In genomic region chr14:67514650-67515385, GRCh38 we compare ENCODE assay signal across 8 cellular contexts. TPM values are rescaled to one million over a fixed set of nuclear protein-coding genes. Genes with fewer than 3 reads are reported as not detected.
DNase-seq lines count a peak whose midpoint lies in the region; FAIRE-seq and TF ChIP-seq lines count a peak whose summit lies in the region.

No MANE protein-coding gene starts in this region.

- 2 to 3% methylated on average over 75 of the region's 75 CpGs for WGBS in ectodermal cell, 2 experiments

- no peak overlapping the region for H3K27ac ChIP-seq in ectodermal cell (ENCODE audit: insufficient read depth, low read depth, low read length, poor library complexity, severe bottlenecking)

- H3K9me3 ChIP-seq in ectodermal cell (ENCODE audit: control insufficient read depth, low read length), result no peaks in the 10 kb centered on the region

- TF ChIP-seq CTCF in AG10803 (conservative IDR thresholded peaks at IDR 0.05; ENCODE audit: low read length), result no peak

- peaks cover 78% of the 10 kb centered on the region for H3K27me3 ChIP-seq in ectodermal cell (ENCODE audit: control insufficient read depth, insufficient read depth, low read length, poor library complexity, severe bottlenecking)

- DNase-seq in AG10803 (ENCODE audit: low read depth) (peak; percentile 33), GM19239 (ENCODE audit: insufficient read length, low spot score) (peak; percentile 78), LoVo (ENCODE audit: low spot score) (peak; percentile 42), lung microvascular endothelial cell (ENCODE audit: low read depth in 2 of 2) (peak; percentile 47 to 57), NCI-H446 (lab: John Stamatoyannopoulos, UW) (no peak)
- peak; percentile 17 for DNase-seq in activated CD4-positive, alpha-beta T cell treated with anti-CD3 and anti-CD28 coated beads, Interleukin-2, amount 50 U/mL, for 1 hour
- peak; percentile 44 for DNase-seq in stimulated activated naive CD4-positive, alpha-beta T cell treated with Interleukin-2 at 50 U/mL for 16 hours (lab: John Stamatoyannopoulos, UW)

- H3K4me3 ChIP-seq in AG10803 (ENCODE audit: low read length) (peak overlapping the region; percentile 67), ectodermal cell (ENCODE audit: insufficient read depth, low read depth, low read length) (peak overlapping the region; percentile 40)

- no peaks in the 10 kb centered on the region for H3K4me1 ChIP-seq in ectodermal cell (ENCODE audit: control insufficient read depth, insufficient read depth, low read length)

- FAIRE-seq in GM19239 (lab: Jason Lieb, UNC), result peak; percentile 66

- no peaks in the 10 kb centered on the region for H3K36me3 ChIP-seq in ectodermal cell (ENCODE audit: control insufficient read depth, insufficient read depth, low read length)

RNA-seq across cellular contexts. Expression of gene PLEKHH1, which starts 18.3 kb away (rescaled TPM):
- polyA plus RNA-seq in ectodermal cell (2013, experiment 1 of 4), result 11.9 TPM
- polyA plus RNA-seq in ectodermal cell (2013, experiment 2 of 4), result 18.1 TPM
- 14.7 TPM for polyA plus RNA-seq in ectodermal cell (2013, experiment 3 of 4)
- 14.9 TPM for polyA plus RNA-seq in ectodermal cell (2013, experiment 4 of 4)
- under 0.01 and 0.22 TPM in 2 replicates for total RNA-seq in lung microvascular endothelial cell

RNA-seq across cellular contexts. Expression of gene TMEM229B, which starts 26.3 kb away (rescaled TPM):
- polyA plus RNA-seq in ectodermal cell (2013, experiment 1 of 4), result 0.17 TPM
- 0.05 TPM for polyA plus RNA-seq in ectodermal cell (2013, experiment 2 of 4)
- polyA plus RNA-seq in ectodermal cell (2013, experiment 3 of 4), result 0.27 TPM
- polyA plus RNA-seq in ectodermal cell (2013, experiment 4 of 4), result 0.20 TPM
- total RNA-seq in lung microvascular endothelial cell, result 0.40 and 0.44 TPM in 2 replicates

Comparison
In these comparisons a context has a peak if more than half of its experiments do, and no peak if none do; other contexts are left out.
1. DNase-seq: peak in AG10803 (single experiment), GM19239 (single experiment), LoVo (single experiment), activated CD4-positive, alpha-beta T cell treated with anti-CD3 and anti-CD28 coated beads, Interleukin-2, amount 50 U/mL, for 1 hour (single experiment), lung microvascular endothelial cell (2 of 2) and stimulated activated naive CD4-positive, alpha-beta T cell treated with Interleukin-2 at 50 U/mL for 16 hours (single experiment); none in NCI-H446 (0 of 2).